9 cellular contexts compared by ENCODE assay signal in genomic region chr3:108862865-108863798, GRCh38. TPM values are rescaled to one million over a fixed set of nuclear protein-coding genes. Genes with fewer than 3 reads are reported as not detected.
DNase-seq lines count a peak whose midpoint lies in the region; FAIRE-seq and TF ChIP-seq lines count a peak whose summit lies in the region.
"Had no signal": no experiment of that assay in that cellular context is flagged by ENCODE, and none has a peak within 500 bp of the region (broad histone marks: within the 10 kb centered on the region; RNA-seq: fewer than 3 reads in every experiment).

No MANE protein-coding gene starts in this region.

- CTCF ChIA-PET in HEK293T (lab: Yijun Ruan, JAX): no interaction called here

- no peak for TF ChIP-seq RAD21 in Ishikawa (IDR thresholded peaks at IDR 0.05; ENCODE audit: low read depth)

- H3K9ac ChIP-seq in astrocyte (ENCODE audit: low read length): peak overlapping the region; percentile 11

- peak overlapping the region; percentile 69 for H3K27ac ChIP-seq in astrocyte (ENCODE audit: low read depth, low read length)

- no peaks in the 10 kb centered on the region for H3K4me1 Mint-ChIP-seq in astrocyte (ENCODE audit: low read depth, unreplicated experiment)
- H3K4me1 Mint-ChIP-seq: nephron had no signal

- no peaks in the 10 kb centered on the region for H3K9me3 Mint-ChIP-seq in astrocyte (ENCODE audit: unreplicated experiment)
- H3K9me3 Mint-ChIP-seq: nephron had no signal

- no peaks in the 10 kb centered on the region for H3K36me3 ChIP-seq in astrocyte (ENCODE audit: insufficient read depth, low read length)

- H3K27me3 ChIP-seq in astrocyte (ENCODE audit: insufficient read depth, low read length): no peaks in the 10 kb centered on the region

- no peaks in the 10 kb centered on the region for H3K27me3 Mint-ChIP-seq in astrocyte (ENCODE audit: low read depth, unreplicated experiment)

- H3K36me3 Mint-ChIP-seq in astrocyte (ENCODE audit: low read depth, unreplicated experiment): no peaks in the 10 kb centered on the region

- peaks cover 7% of the 10 kb centered on the region for H3K4me1 ChIP-seq in astrocyte (ENCODE audit: insufficient read depth, low read length)

- H3K79me2 ChIP-seq in astrocyte (ENCODE audit: insufficient read depth, low read length): no peaks in the 10 kb centered on the region

- no peak for TF ChIP-seq EP300 in Ishikawa (IDR thresholded peaks at IDR 0.05; ENCODE audit: borderline replicate concordance)

- TF ChIP-seq CTCF in astrocyte (IDR thresholded peaks at IDR 0.05; ENCODE audit: insufficient read depth, low read depth, low read length): no peak

- no peak overlapping the region for H3K4me3 ChIP-seq in astrocyte (ENCODE audit: insufficient read depth, low read depth, low read length)

- POLR2A ChIA-PET in HEK293T (lab: Yijun Ruan, JAX): no interaction called here

- no peak for FAIRE-seq in astrocyte (lab: Jason Lieb, UNC)

- peak; percentile 6 for DNase-seq in activated CD4-positive, CD25-positive, alpha-beta regulatory T cell treated with anti-CD3 and anti-CD28 coated beads, Interleukin-2, amount 50 U/mL, for 16 hours (ENCODE audit: low read depth, low spot score)
- DNase-seq in activated CD4-positive, CD25-positive, alpha-beta regulatory T cell (lab: John Stamatoyannopoulos, UW): no peak
- DNase-seq in astrocyte (ENCODE audit: low read depth): peak; percentile 88
- DNase-seq in stimulated activated CD4-positive, alpha-beta T cell treated with anti-CD3 and anti-CD28 coated beads, Interleukin-4, amount 100 ng/mL, for 24 hours: peak; percentile 38
- DNase-seq in cerebellum (ENCODE audit: low spot score): no peak
- DNase-seq in HEK293T (ENCODE audit: extremely low spot score): no peak
- DNase-seq in NCI-H510A (lab: John Stamatoyannopoulos, UW): no peak

- peak overlapping the region; percentile 27 for H2AFZ ChIP-seq in astrocyte (ENCODE audit: low read depth, low read length)

- H3K4me2 ChIP-seq in astrocyte (ENCODE audit: low read length): peak overlapping the region; percentile 24

- no peak overlapping the region for H3K4me3 Mint-ChIP-seq in astrocyte (ENCODE audit: unreplicated experiment)
- H3K4me3 Mint-ChIP-seq: nephron had no signal

- no peak overlapping the region for H3K27ac Mint-ChIP-seq in astrocyte (ENCODE audit: unreplicated experiment)
- H3K27ac Mint-ChIP-seq: nephron had no signal

- no peaks in the 10 kb centered on the region for H3K9me3 ChIP-seq in astrocyte (ENCODE audit: insufficient read depth, low read depth, low read length)

- H4K20me1 ChIP-seq in astrocyte (ENCODE audit: insufficient read depth, low read length): no peaks in the 10 kb centered on the region

TF ChIP-seq in Ishikawa, 13 proteins besides CTCF, POLR2A, EP300 and RAD21:
- TF ChIP-seq USF1 (IDR thresholded peaks at IDR 0.05): peak; percentile 64
- TF ChIP-seq CEBPB (IDR thresholded peaks at IDR 0.05): no peak

TF ChIP-seq in HEK293T, 16 proteins besides CTCF, POLR2A, EP300 and RAD21:
- TF ChIP-seq LEF1 (IDR thresholded peaks at IDR 0.05; ENCODE audit: borderline replicate concordance): no peak
- no peak for TF ChIP-seq FOXM1 (IDR thresholded peaks at IDR 0.05; ENCODE audit: borderline replicate concordance)
- no peak for TF ChIP-seq ARNT (IDR thresholded peaks at IDR 0.05)
- TF ChIP-seq FOXA1 (IDR thresholded peaks at IDR 0.05): no peak
- no peak for TF ChIP-seq L3MBTL2 (conservative IDR thresholded peaks at IDR 0.05)
- no peak for TF ChIP-seq FOXK2 (IDR thresholded peaks at IDR 0.05)
- TF ChIP-seq BHLHE40 (IDR thresholded peaks at IDR 0.05; ENCODE audit: borderline replicate concordance): no peak
- no peak for TF ChIP-seq TARDBP (IDR thresholded peaks at IDR 0.05)
- TF ChIP-seq ELF4 (IDR thresholded peaks at IDR 0.05): no peak
- no peak for TF ChIP-seq CTBP1 (IDR thresholded peaks at IDR 0.05; ENCODE audit: borderline replicate concordance)
- no peak for TF ChIP-seq PKNOX1 (IDR thresholded peaks at IDR 0.05)

RNA-seq across cellular contexts. Expression of gene TRAT1, which starts 40.5 kb away (rescaled TPM):
- total RNA-seq in astrocyte (not detected in 2 replicates), cerebellum (not detected)

Comparison
In these comparisons a context has a peak if more than half of its experiments do, and no peak if none do; other contexts are left out.
1. DNase-seq: peak in activated CD4-positive, CD25-positive, alpha-beta regulatory T cell treated with anti-CD3 and anti-CD28 coated beads, Interleukin-2, amount 50 U/mL, for 16 hours (single experiment), astrocyte (single experiment) and stimulated activated CD4-positive, alpha-beta T cell treated with anti-CD3 and anti-CD28 coated beads, Interleukin-4, amount 100 ng/mL, for 24 hours (single experiment); none in activated CD4-positive, CD25-positive, alpha-beta regulatory T cell (0 of 4), cerebellum (single experiment), HEK293T (single experiment) and NCI-H510A (single experiment).